17 cellular contexts compared by ENCODE assay signal in genomic region chr11:84608788-84609309, GRCh38.
DNase-seq lines count a peak whose midpoint lies in the region; ATAC-seq and TF ChIP-seq lines count a peak whose summit lies in the region.
"Had no signal": no experiment of that assay in that cellular context is flagged by ENCODE, and none has a peak within 500 bp of the region (broad histone marks: within the 10 kb centered on the region; RNA-seq: fewer than 3 reads in every experiment).

No MANE protein-coding gene starts in this region.

- H3K36me3 ChIP-seq in heart right ventricle (no peaks in the 10 kb centered on the region), psoas muscle (ENCODE audit: insufficient read depth in 1 of 2, low read depth in 1 of 2) (no peaks in the 10 kb centered on the region), ascending aorta (no peaks in the 10 kb centered on the region)

- intact Hi-C loops in heart right ventricle (cut with DNase I), result no loop called here
- intact Hi-C loops in psoas muscle (cut with DNase I), result no loop called here
- intact Hi-C loops in ascending aorta (cut with DNase I), result no loop called here

- 32 to 52% methylated on average over 4 of the region's 4 CpGs for WGBS in heart right ventricle, 2 donors
- 35 to 59% (median 39%) methylated on average over 4 of the region's 4 CpGs for WGBS in psoas muscle, 3 donors

- no peak for TF ChIP-seq CTCF in heart right ventricle (IDR thresholded peaks at IDR 0.05)
- no peak for TF ChIP-seq CTCF in psoas muscle (IDR thresholded peaks at IDR 0.05)
- TF ChIP-seq CTCF in ascending aorta (IDR thresholded peaks at IDR 0.05), result no peak

- ATAC-seq in heart right ventricle (peak in 7 of 8 donors; percentile 43 to 87 (median 64)), psoas muscle (peak; percentile 81 to 96 (median 87)), HG03442 (IDR thresholded peaks at IDR 0.05; ENCODE audit: unreplicated experiment) (no peak), HG03354 (IDR thresholded peaks at IDR 0.05; ENCODE audit: poor library complexity, severe bottlenecking, unreplicated experiment) (no peak)
- ATAC-seq: A549, HCT116, PC-3 had no signal

- H3K27ac ChIP-seq in heart right ventricle, result peak overlapping the region in 6 of 10 donors; percentile 11 to 68 (median 32)
- H3K27ac ChIP-seq in psoas muscle, result peak overlapping the region; percentile 81
- no peak overlapping the region for H3K27ac ChIP-seq in ascending aorta
- H3K27ac ChIP-seq: A549, SK-N-MC had no signal

- no peaks in the 10 kb centered on the region for H3K9me3 ChIP-seq in heart right ventricle
- H3K9me3 ChIP-seq in psoas muscle, result no peaks in the 10 kb centered on the region
- no peaks in the 10 kb centered on the region for H3K9me3 ChIP-seq in ascending aorta
- H3K9me3 ChIP-seq: A549, Caco-2 had no signal

- H3K4me3 ChIP-seq in heart right ventricle (no peak overlapping the region), psoas muscle (no peak overlapping the region), ascending aorta (no peak overlapping the region)
- H3K4me3 ChIP-seq: A549, SK-N-MC had no signal

- in situ Hi-C loops in G401 (cut with HindIII; ENCODE audit: low sequenced_read_pairs), result no loop called here

- H3K4me1 ChIP-seq in heart right ventricle, result peaks cover 0 to 16% (median 7%) of the 10 kb centered on the region in 9 donors
- peaks cover 16% of the 10 kb centered on the region for H3K4me1 ChIP-seq in psoas muscle
- H3K4me1 ChIP-seq in ascending aorta, result no peaks in the 10 kb centered on the region
- H3K4me1 ChIP-seq: A549, Caco-2 had no signal

- no peaks in the 10 kb centered on the region for H3K27me3 ChIP-seq in heart right ventricle
- H3K27me3 ChIP-seq in psoas muscle (ENCODE audit: insufficient read depth in 3 of 3, low read length in 2 of 3), result no peaks in the 10 kb centered on the region
- H3K27me3 ChIP-seq in ascending aorta, result no peaks in the 10 kb centered on the region

- peak; percentile 19 for DNase-seq in G401 (ENCODE audit: low spot score)
- DNase-seq in NCI-H345 (lab: John Stamatoyannopoulos, UW), result peak; percentile 66
- DNase-seq in heart right ventricle, result peak in 1 of 2 donors; percentile 4
- no peak for DNase-seq in psoas muscle
- DNase-seq in ascending aorta (ENCODE audit: low spot score in 2 of 2), result no peak
- DNase-seq in stimulated activated CD4-positive, alpha-beta T cell treated with anti-CD3 and anti-CD28 coated beads, Interleukin-2, amount 100 ng/mL, for 24 hours, result no peak
- DNase-seq: Caco-2, DMS79 treated with DMSO at 0.1 percent for 48 hours, GDM1, NCI-H2171 treated with DMSO at 0.1 percent for 48 hours, NCI-H524 treated with DMSO at 0.1 percent for 48 hours, PC-3 had no signal

Comparison
In these comparisons a context has a peak if more than half of its experiments do, and no peak if none do; other contexts are left out.
1. DNase-seq: peak in G401 (single experiment) and NCI-H345 (single experiment); none in psoas muscle (0 of 2), ascending aorta (0 of 2) and stimulated activated CD4-positive, alpha-beta T cell treated with anti-CD3 and anti-CD28 coated beads, Interleukin-2, amount 100 ng/mL, for 24 hours (0 of 2).
2. ATAC-seq: peak in heart right ventricle (7 of 8) and psoas muscle (4 of 4); none in HG03442 (single experiment) and HG03354 (single experiment).
3. H3K27ac ChIP-seq: peak in heart right ventricle (6 of 10) and psoas muscle (single experiment); none in ascending aorta (0 of 2).